1 cellular context compared by ENCODE assay signal in genomic region chr5:57441557-57441956, GRCh38.
TF ChIP-seq lines count a peak whose summit lies in the region.

No MANE protein-coding gene starts in this region.

TF ChIP-seq in HEK293, 187 proteins besides CTCF, POLR2A, EP300 and RAD21 (continued from another document and continues in another):
- TF ChIP-seq HIC1 (tag by site-specific recombination; IDR thresholded peaks at IDR 0.05) (peak; percentile 60; the same call in 1 of the 2 replicates), ZNF549 (tag by site-specific recombination; IDR thresholded peaks at IDR 0.05) (no peak), AEBP2 (tag by site-specific recombination; IDR thresholded peaks at IDR 0.05; ENCODE audit: borderline replicate concordance) (no peak), ZNF132 (tag by site-specific recombination; IDR thresholded peaks at IDR 0.05; ENCODE audit: borderline replicate concordance) (no peak), ZNF18 (tag by site-specific recombination; IDR thresholded peaks at IDR 0.05) (no peak), ZNF624 (tag by site-specific recombination; IDR thresholded peaks at IDR 0.05) (no peak), GLI2 (tag by site-specific recombination; IDR thresholded peaks at IDR 0.05; ENCODE audit: borderline replicate concordance, low read depth) (peak; percentile 15; the same call in 1 of the 2 replicates), PRDM4 (tag by site-specific recombination; IDR thresholded peaks at IDR 0.05) (no peak; the same call in 1 of the 2 replicates), ZNF426 (tag by site-specific recombination; IDR thresholded peaks at IDR 0.05) (no peak), YY1 (tag by site-specific recombination; IDR thresholded peaks at IDR 0.05) (no peak), ZNF266 (tag by site-specific recombination; IDR thresholded peaks at IDR 0.05; ENCODE audit: low read depth) (no peak), ZNF48 (tag by site-specific recombination; IDR thresholded peaks at IDR 0.05) (no peak), ZNF701 (tag by site-specific recombination; IDR thresholded peaks at IDR 0.05) (no peak), ZIC2 (tag by site-specific recombination; IDR thresholded peaks at IDR 0.05) (no peak), ZFP41 (tag by site-specific recombination; IDR thresholded peaks at IDR 0.05; ENCODE audit: borderline replicate concordance) (no peak), ZNF777 (tag by site-specific recombination; IDR thresholded peaks at IDR 0.05; ENCODE audit: borderline replicate concordance) (no peak), MZF1 (tag by site-specific recombination; IDR thresholded peaks at IDR 0.05; ENCODE audit: borderline replicate concordance) (no peak), ZBTB7A (tag by site-specific recombination; IDR thresholded peaks at IDR 0.05; ENCODE audit: low read depth) (no peak), ZBTB8A (tag by site-specific recombination; IDR thresholded peaks at IDR 0.05) (peak; percentile 46), MYNN (tag by site-specific recombination; IDR thresholded peaks at IDR 0.05; ENCODE audit: borderline replicate concordance) (no peak), ZNF660 (tag by site-specific recombination; IDR thresholded peaks at IDR 0.05) (peak; percentile 54; the same call in 1 of the 2 replicates), OVOL3 (tag by site-specific recombination; IDR thresholded peaks at IDR 0.05) (peak; percentile 16; the same call in 1 of the 2 replicates), ZNF202 (tag by site-specific recombination; IDR thresholded peaks at IDR 0.05; ENCODE audit: borderline replicate concordance) (no peak), SETDB1 (IDR thresholded peaks at IDR 0.05; ENCODE audit: insufficient read length, low read length) (no peak), BCL11A (tag by site-specific recombination; IDR thresholded peaks at IDR 0.05; ENCODE audit: low read depth) (no peak), KLF8 (tag by site-specific recombination; IDR thresholded peaks at IDR 0.05) (peak; percentile 73), ZNF670 (tag by site-specific recombination; IDR thresholded peaks at IDR 0.05; ENCODE audit: low read depth) (no peak), ZNF501 (tag by site-specific recombination; IDR thresholded peaks at IDR 0.05) (no peak), FEZF1 (tag by site-specific recombination; IDR thresholded peaks at IDR 0.05) (peak; percentile 35; the same call in 1 of the 2 replicates), ZNF843 (tag by site-specific recombination; IDR thresholded peaks at IDR 0.05) (peak; percentile 67), ZNF518A (tag by site-specific recombination; conservative IDR thresholded peaks at IDR 0.05; ENCODE audit: low read depth) (no peak), HOXA7 (CRISPR knock-in tag; IDR thresholded peaks at IDR 0.05; ENCODE audit: borderline replicate concordance) (no peak), ZNF398 (tag by site-specific recombination; IDR thresholded peaks at IDR 0.05) (peak; percentile 76), ZNF169 (tag by site-specific recombination; IDR thresholded peaks at IDR 0.05) (no peak), ZSCAN16 (tag by site-specific recombination; IDR thresholded peaks at IDR 0.05) (no peak), ZNF174 (tag by site-specific recombination; IDR thresholded peaks at IDR 0.05) (no peak), SCRT2 (tag by site-specific recombination; IDR thresholded peaks at IDR 0.05) (no peak), RBAK (tag by site-specific recombination; IDR thresholded peaks at IDR 0.05) (no peak), ZNF830 (tag by site-specific recombination; IDR thresholded peaks at IDR 0.05; ENCODE audit: low read depth) (no peak), TRIM28 (IDR thresholded peaks at IDR 0.05; ENCODE audit: borderline replicate concordance, low read length) (no peak), PRDM6 (tag by site-specific recombination; IDR thresholded peaks at IDR 0.05) (0 out of 2 replicates have a peak, but pooled peaks have one; percentile 15), ZNF639 (tag by site-specific recombination; IDR thresholded peaks at IDR 0.05) (peak; percentile 82), ZNF10 (tag by site-specific recombination; IDR thresholded peaks at IDR 0.05) (no peak), ZNF112 (tag by site-specific recombination; IDR thresholded peaks at IDR 0.05) (no peak), ZNF214 (tag by site-specific recombination; IDR thresholded peaks at IDR 0.05; ENCODE audit: borderline replicate concordance) (no peak)
